Comparison of ENCODE assay signal across 8 cellular contexts in genomic region chr3:197297020-197297419, GRCh38. TPM values are rescaled to one million over a fixed set of nuclear protein-coding genes. Genes with fewer than 3 reads are reported as not detected.
DNase-seq lines count a peak whose midpoint lies in the region; ATAC-seq and TF ChIP-seq lines count a peak whose summit lies in the region.

No MANE protein-coding gene starts in this region.

- peak overlapping the region; percentile 97 for H3K9ac ChIP-seq in NT2/D1 (ENCODE audit: insufficient read length, low read depth)
- peak overlapping the region; percentile 87 for H3K9ac ChIP-seq in neural progenitor cell

- peaks cover 18 to 19% of the 10 kb centered on the region in 2 donors for H3K4me1 Mint-ChIP-seq in effector memory CD8-positive, alpha-beta T cell (ENCODE audit: low read depth in 2 of 2)
- H3K4me1 Mint-ChIP-seq in neural progenitor cell: peaks cover 32% of the 10 kb centered on the region

- H3K9me3 ChIP-seq in NT2/D1 (ENCODE audit: insufficient read depth, low read length) (no peaks in the 10 kb centered on the region), neural progenitor cell (ENCODE audit: low read depth) (no peaks in the 10 kb centered on the region)

- H3K4me3 ChIP-seq in GM12865 (ENCODE audit: low read depth, low read length): peak overlapping the region; percentile 79
- H3K4me3 ChIP-seq in NT2/D1 (ENCODE audit: insufficient read length, low read depth): peak overlapping the region; percentile 83
- H3K4me3 ChIP-seq in neural progenitor cell: peak overlapping the region; percentile 94

- H3K4me2 ChIP-seq in neural progenitor cell: peak overlapping the region; percentile 82

- peaks cover 58% of the 10 kb centered on the region for H3K79me2 ChIP-seq in neural progenitor cell (ENCODE audit: low read depth)

- H3K36me3 Mint-ChIP-seq in effector memory CD8-positive, alpha-beta T cell (ENCODE audit: insufficient read depth): peaks cover 26% of the 10 kb centered on the region
- peaks cover 19% of the 10 kb centered on the region for H3K36me3 Mint-ChIP-seq in neural progenitor cell

- H3F3A ChIP-seq in neural progenitor cell (ENCODE audit: low read depth): peaks cover 29% of the 10 kb centered on the region

- peak overlapping the region; percentile 87 to 90 for H3K27ac Mint-ChIP-seq in effector memory CD8-positive, alpha-beta T cell
- H3K27ac Mint-ChIP-seq in neural progenitor cell: peak overlapping the region; percentile 82

- H3K4me1 ChIP-seq in NT2/D1 (ENCODE audit: insufficient read depth, insufficient read length) (no peaks in the 10 kb centered on the region), neural progenitor cell (peaks cover 34% of the 10 kb centered on the region)

- H3K36me3 ChIP-seq in NT2/D1 (ENCODE audit: insufficient read depth, insufficient read length, low read length): peaks cover 46% of the 10 kb centered on the region
- H3K36me3 ChIP-seq in neural progenitor cell: peaks cover 19% of the 10 kb centered on the region

- H3K4me3 Mint-ChIP-seq in effector memory CD8-positive, alpha-beta T cell: peak overlapping the region; percentile 93 to 94
- peak overlapping the region; percentile 94 for H3K4me3 Mint-ChIP-seq in neural progenitor cell

- DNase-seq in GM12865 (ENCODE audit: low read depth): no peak
- no peak for DNase-seq in NT2/D1 (ENCODE audit: low read depth, low spot score)
- DNase-seq in effector memory CD8-positive, alpha-beta T cell: no peak
- no peak for DNase-seq in neural progenitor cell (ENCODE audit: low spot score)
- DNase-seq in globus pallidus (ENCODE audit: low spot score): no peak
- no peak for DNase-seq in NK-92 (lab: John Stamatoyannopoulos, UW; ENCODE audit: unreplicated experiment)
- DNase-seq in stimulated activated naive CD4-positive, alpha-beta T cell treated with Interleukin-2 at 50 U/mL for 16 hours (lab: John Stamatoyannopoulos, UW): no peak

- H3K27me3 Mint-ChIP-seq in effector memory CD8-positive, alpha-beta T cell: no peaks in the 10 kb centered on the region
- peaks cover 5% of the 10 kb centered on the region for H3K27me3 Mint-ChIP-seq in neural progenitor cell (ENCODE audit: insufficient read depth, low read depth)

- H4K20me1 ChIP-seq in neural progenitor cell (ENCODE audit: low read depth): peaks cover 51% of the 10 kb centered on the region

- H2AFZ ChIP-seq in neural progenitor cell (replicated peaks): peak overlapping the region; percentile 90

- no peak for TF ChIP-seq CTCF in GM12865 (IDR thresholded peaks at IDR 0.05; ENCODE audit: insufficient read depth, low read depth, low read length, missing control alignments)
- no peak for TF ChIP-seq CTCF in neural progenitor cell (IDR thresholded peaks at IDR 0.05)

- no peak for ATAC-seq in effector memory CD8-positive, alpha-beta T cell (replicated peaks)
- no peak for ATAC-seq in HG03108 (IDR thresholded peaks at IDR 0.05; ENCODE audit: unreplicated experiment)

- peak overlapping the region; percentile 95 for H3K27ac ChIP-seq in neural progenitor cell

- no peaks in the 10 kb centered on the region for H3K9me3 Mint-ChIP-seq in effector memory CD8-positive, alpha-beta T cell
- H3K9me3 Mint-ChIP-seq in neural progenitor cell: no peaks in the 10 kb centered on the region

- H3K27me3 ChIP-seq in NT2/D1 (ENCODE audit: insufficient read depth, insufficient read length): peaks cover 2% of the 10 kb centered on the region
- peaks cover 13% of the 10 kb centered on the region for H3K27me3 ChIP-seq in neural progenitor cell

RNA-seq across cellular contexts. Expression of gene DLG1, which starts 1.4 kb away (rescaled TPM):
- total RNA-seq in neural progenitor cell (ENCODE audit: low replicate concordance): 108 and 138 TPM in 2 replicates
